7 cellular contexts compared by ENCODE assay signal in the genomic region with DNA sequence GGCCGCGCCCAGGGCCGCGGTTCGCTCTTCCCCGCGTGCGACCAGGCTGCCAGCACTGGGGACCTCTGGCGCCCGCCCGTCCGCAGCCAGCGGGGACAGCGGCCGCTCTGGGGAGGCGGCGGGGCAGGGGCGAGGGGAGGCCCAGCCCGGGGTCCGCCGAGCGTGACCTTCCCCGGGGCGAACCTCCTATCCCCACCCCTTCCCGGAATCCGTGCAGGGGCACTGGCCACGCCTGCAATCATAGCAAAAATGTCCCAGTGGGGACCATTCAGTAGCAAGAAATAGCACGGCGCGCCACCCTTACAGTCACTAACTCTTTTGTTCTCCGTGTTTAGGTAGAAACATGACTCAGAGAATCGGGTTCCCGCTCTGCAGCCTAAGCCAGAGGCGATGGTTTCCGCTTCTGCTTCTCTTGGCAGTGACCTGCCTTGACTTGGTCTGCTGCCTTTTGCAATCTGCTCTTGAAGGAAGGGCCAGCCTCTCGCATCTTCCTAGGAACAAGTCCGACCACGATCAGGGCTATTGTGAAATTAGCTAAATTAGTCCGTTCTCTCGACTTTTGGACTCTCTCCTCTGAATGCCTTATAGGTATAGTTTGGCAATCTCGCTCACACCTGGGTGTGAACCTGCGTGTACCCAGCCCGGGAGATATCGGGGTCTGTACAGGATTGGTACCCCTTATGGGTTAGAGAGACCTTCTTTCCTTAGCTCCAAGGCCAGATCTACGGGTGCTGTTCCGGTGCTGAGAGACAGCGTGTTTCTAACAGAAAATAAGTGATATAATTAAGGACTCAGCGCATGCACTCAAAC.
A peak's percentile ranks its signal among the peaks of the same experiment; 100 is the strongest.
DNase-seq lines count a peak whose midpoint lies in the region; ATAC-seq and TF ChIP-seq lines count a peak whose summit lies in the region.

No MANE protein-coding gene starts in this region.

- no peak for TF ChIP-seq CTCF in SU-DHL-6 (IDR thresholded peaks at IDR 0.05; ENCODE audit: insufficient read depth, low read length, poor library complexity, severe bottlenecking)
- no peak for TF ChIP-seq CTCF in endodermal cell (conservative IDR thresholded peaks at IDR 0.05)

- H2AFZ ChIP-seq in SU-DHL-6 (ENCODE audit: low read depth, low read length, severe bottlenecking) (peak overlapping the region; percentile 68), mesenchymal stem cell (ENCODE audit: low read depth, low read length) (no peak overlapping the region)

- H3K27me3 ChIP-seq in SU-DHL-6 (ENCODE audit: low read length) (no peaks in the 10 kb centered on the region), endodermal cell (ENCODE audit: control insufficient read depth, insufficient read depth, low read length, poor library complexity, severe bottlenecking) (peaks cover 20% of the 10 kb centered on the region), mesenchymal stem cell (ENCODE audit: control insufficient read depth in 1 of 2, insufficient read depth in 1 of 2, low read length in 2 of 2) (no peaks in the 10 kb centered on the region), subcutaneous abdominal adipose tissue (ENCODE audit: control insufficient read depth in 5 of 5, insufficient read depth in 4 of 5, low read length in 5 of 5) (no peaks in the 10 kb centered on the region)

- no peaks in the 10 kb centered on the region for H3K4me1 Mint-ChIP-seq in endodermal cell

- no peak overlapping the region for H3K9ac ChIP-seq in SU-DHL-6 (ENCODE audit: low read length)
- no peak overlapping the region for H3K9ac ChIP-seq in endodermal cell (ENCODE audit: extremely low read depth, low read length, poor library complexity, severe bottlenecking)
- H3K9ac ChIP-seq in mesenchymal stem cell (ENCODE audit: low read length): peak overlapping the region; percentile 72
- peak overlapping the region in 2 of 5 donors; percentile 20 to 52 for H3K9ac ChIP-seq in subcutaneous abdominal adipose tissue (ENCODE audit: low read length in 5 of 5)

- no peak overlapping the region for H3K27ac ChIP-seq in SU-DHL-6 (ENCODE audit: low read depth, low read length)
- H3K27ac ChIP-seq in endodermal cell (ENCODE audit: low read depth, low read length): no peak overlapping the region
- H3K27ac ChIP-seq in mesenchymal stem cell (ENCODE audit: low read length, poor library complexity, severe bottlenecking): no peak overlapping the region
- H3K27ac ChIP-seq in subcutaneous abdominal adipose tissue (ENCODE audit: low read depth, low read length): no peak overlapping the region

- no peak overlapping the region for H3K23ac ChIP-seq in mesenchymal stem cell (ENCODE audit: low read length in 2 of 2)

- H3K9me2 ChIP-seq in SU-DHL-6 (replicated peaks; ENCODE audit: insufficient read depth, low read length): no peaks in the 10 kb centered on the region

- no peak overlapping the region for H3K18ac ChIP-seq in mesenchymal stem cell (ENCODE audit: low read depth in 1 of 2, low read length in 2 of 2)

- no peaks in the 10 kb centered on the region for H3K9me3 ChIP-seq in SU-DHL-6 (ENCODE audit: insufficient read depth, low read length)
- no peaks in the 10 kb centered on the region for H3K9me3 ChIP-seq in endodermal cell (ENCODE audit: control insufficient read depth, low read length)
- H3K9me3 ChIP-seq in mesenchymal stem cell (ENCODE audit: control insufficient read depth, low read length): no peaks in the 10 kb centered on the region
- H3K9me3 ChIP-seq in subcutaneous abdominal adipose tissue (ENCODE audit: control insufficient read depth in 5 of 5, low read length in 5 of 5): no peaks in the 10 kb centered on the region

- H4K20me1 ChIP-seq in SU-DHL-6 (ENCODE audit: low read depth, low read length): no peaks in the 10 kb centered on the region

- no peak overlapping the region for H2AK5ac ChIP-seq in mesenchymal stem cell (ENCODE audit: low read length, severe bottlenecking)

- H3K4me2 ChIP-seq in SU-DHL-6 (ENCODE audit: low read depth, low read length, poor library complexity, severe bottlenecking) (peak overlapping the region; percentile 18), mesenchymal stem cell (ENCODE audit: low read length, poor library complexity, severe bottlenecking) (no peak overlapping the region)

- H3K4me3 ChIP-seq in SU-DHL-6 (ENCODE audit: insufficient read depth, low read length, poor library complexity, severe bottlenecking) (no peak overlapping the region), endodermal cell (ENCODE audit: low read length) (peak overlapping the region; percentile 40), mesenchymal stem cell (ENCODE audit: insufficient read depth in 1 of 2, low read depth in 1 of 2, low read length in 2 of 2) (peak overlapping the region in 1 of 2 experiments; percentile 68), subcutaneous abdominal adipose tissue (ENCODE audit: low read depth in 1 of 5, low read length in 5 of 5) (peak overlapping the region; percentile 46 to 65 (median 56))

- H3K9me3 Mint-ChIP-seq in endodermal cell: no peaks in the 10 kb centered on the region

- WGBS in endodermal cell (ENCODE audit: insufficient coverage in 1 of 2, insufficient read length in 1 of 2), 2 experiments: 45 to 64% methylated on average over 21 to 48 of the region's 48 CpGs
- 71% methylated on average over 45 of the region's 48 CpGs for WGBS in mesenchymal stem cell

- H4K8ac ChIP-seq in mesenchymal stem cell (ENCODE audit: low read length): no peak overlapping the region

- H4K91ac ChIP-seq in mesenchymal stem cell (ENCODE audit: low read length): no peak overlapping the region

- no peaks in the 10 kb centered on the region for H3K36me3 ChIP-seq in SU-DHL-6 (ENCODE audit: low read length)
- no peaks in the 10 kb centered on the region for H3K36me3 ChIP-seq in endodermal cell (ENCODE audit: control insufficient read depth, insufficient read depth, low read length)
- no peaks in the 10 kb centered on the region for H3K36me3 ChIP-seq in mesenchymal stem cell (ENCODE audit: control insufficient read depth in 1 of 2, insufficient read depth in 2 of 2, low read depth in 1 of 2, low read length in 2 of 2)
- no peaks in the 10 kb centered on the region for H3K36me3 ChIP-seq in subcutaneous abdominal adipose tissue (ENCODE audit: control insufficient read depth in 5 of 5, insufficient read depth in 5 of 5, low read length in 5 of 5)

- no peaks in the 10 kb centered on the region for H3K79me2 ChIP-seq in SU-DHL-6 (ENCODE audit: insufficient read depth, low read length)

- H2BK5ac ChIP-seq in mesenchymal stem cell (ENCODE audit: low read depth, low read length, poor library complexity, severe bottlenecking): no peak overlapping the region

- peak; percentile 75 for DNase-seq in endodermal cell
- peak; percentile 6 for DNase-seq in mesenchymal stem cell
- no peak for DNase-seq in NCI-H2196 treated with DMSO at 0.1 percent for 48 hours (lab: John Stamatoyannopoulos, UW; ENCODE audit: unreplicated experiment)

- H3K27me3 Mint-ChIP-seq in endodermal cell (ENCODE audit: insufficient read depth): peaks cover 11% of the 10 kb centered on the region

- H3F3A ChIP-seq in SU-DHL-6 (ENCODE audit: insufficient read depth): no peaks in the 10 kb centered on the region; the same call in 1 of the 2 replicates

- H2BK15ac ChIP-seq in mesenchymal stem cell (ENCODE audit: low read depth, poor library complexity, severe bottlenecking): no peak overlapping the region

- H3K4me3 Mint-ChIP-seq in endodermal cell: peak overlapping the region; percentile 43

- H3K14ac ChIP-seq in mesenchymal stem cell (ENCODE audit: low read length in 2 of 2): no peak overlapping the region

- H2BK120ac ChIP-seq in mesenchymal stem cell (ENCODE audit: low read depth, low read length): no peak overlapping the region

- peak; percentile 54 for ATAC-seq in GM18861 (IDR thresholded peaks at IDR 0.05; ENCODE audit: unreplicated experiment)
- ATAC-seq in HG03039 (IDR thresholded peaks at IDR 0.05; ENCODE audit: unreplicated experiment): peak; percentile 54

- H3K4ac ChIP-seq in mesenchymal stem cell (ENCODE audit: low read depth in 1 of 2, low read length in 2 of 2): no peak overlapping the region

- H3K27ac Mint-ChIP-seq in endodermal cell: no peak overlapping the region

- no peak overlapping the region for H2BK12ac ChIP-seq in mesenchymal stem cell (ENCODE audit: low read length in 2 of 2)

- H3K4me1 ChIP-seq in endodermal cell (ENCODE audit: control insufficient read depth, insufficient read depth, low read length): no peaks in the 10 kb centered on the region
- H3K4me1 ChIP-seq in mesenchymal stem cell (ENCODE audit: control insufficient read depth, insufficient read depth, low read depth, low read length): peaks cover 4% of the 10 kb centered on the region
- peaks cover 0 to 11% (median 5%) of the 10 kb centered on the region in 5 donors for H3K4me1 ChIP-seq in subcutaneous abdominal adipose tissue (ENCODE audit: control insufficient read depth in 5 of 5, insufficient read depth in 5 of 5, low read length in 5 of 5)

- H3K36me3 Mint-ChIP-seq in endodermal cell (ENCODE audit: low read depth): no peaks in the 10 kb centered on the region

- no peaks in the 10 kb centered on the region for H3K79me1 ChIP-seq in mesenchymal stem cell (replicated peaks; ENCODE audit: low read length, poor library complexity, severe bottlenecking)
